30 cellular contexts compared by ENCODE assay signal in the genomic region with DNA sequence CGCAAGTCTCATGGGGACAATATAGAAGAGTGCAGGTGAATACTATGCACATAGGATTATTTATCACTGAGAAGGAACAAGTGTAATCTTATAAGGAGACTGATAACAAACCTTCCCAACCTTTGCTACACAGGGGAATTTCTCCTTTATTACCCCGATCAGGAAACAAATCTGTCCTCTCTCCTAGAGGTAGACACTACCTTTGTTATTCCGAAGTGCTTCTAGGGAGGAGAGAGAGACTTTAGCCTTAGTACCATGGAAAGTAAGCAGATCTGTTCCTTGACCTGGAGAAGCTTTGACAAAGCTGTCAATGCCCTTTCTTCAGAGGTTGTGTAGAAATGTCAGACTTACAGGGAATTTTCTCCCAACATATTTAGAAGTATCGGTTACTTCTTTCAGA.
"Had no signal": no experiment of that assay in that cellular context is flagged by ENCODE, and none has a peak within 500 bp of the region (broad histone marks: within the 10 kb centered on the region; RNA-seq: fewer than 3 reads in every experiment).

No MANE protein-coding gene starts in this region.

- H3K36me3 ChIP-seq: adrenal gland, breast epithelium, cardiac muscle cell, colonic mucosa, esophagus squamous epithelium, gastroesophageal sphincter had no signal

- FAIRE-seq: endometrium, endothelial cell of umbilical vein had no signal

- H3K4me3 ChIP-seq: adrenal gland, breast epithelium, cardiac muscle cell, colonic mucosa, esophagus squamous epithelium, gastroesophageal sphincter had no signal

- DNase-seq: activated CD4-positive, alpha-beta memory T cell treated with anti-CD3 and anti-CD28 coated beads for 36 hours; activated CD4-positive, alpha-beta T cell treated with anti-CD3 and anti-CD28 coated beads for 36 hours; activated CD4-positive, alpha-beta T cell treated with anti-CD3 and anti-CD28 coated beads, Interleukin-2, amount 10 ng/mL, durations not matched to agents 24 days and 14 days; activated CD4-positive, CD25-positive, alpha-beta regulatory T cell; activated CD4-positive, CD25-positive, alpha-beta regulatory T cell treated with anti-CD3 and anti-CD28 coated beads, Interleukin-2, amount 50 U/mL, for 72 hours; activated CD8-positive, alpha-beta memory T cell treated with anti-CD3 and anti-CD28 coated beads, Interleukin-2, amount 10 ng/mL, durations not matched to agents 7 days and 5 days; activated CD8-positive, alpha-beta memory T cell treated with anti-CD3 and anti-CD28 coated beads, Interleukin-2, amount 50 U/mL, for 4 hours; activated CD8-positive, alpha-beta T cell treated with anti-CD3 and anti-CD28 coated beads, Interleukin-2, amount 10 ng/mL, durations not matched to agents 7 days and 5 days; activated effector memory CD4-positive, alpha-beta T cell treated with anti-CD3 and anti-CD28 coated beads, Interleukin-2, amount 50 U/mL, for 16 hours; activated naive CD4-positive, alpha-beta T cell treated with anti-CD3 and anti-CD28 coated beads for 36 hours; activated naive CD8-positive, alpha-beta T cell treated with anti-CD3 and anti-CD28 coated beads for 36 hours; activated naive CD8-positive, alpha-beta T cell treated with anti-CD3 and anti-CD28 coated beads, Interleukin-2, amount 50 U/mL, for 24 hours; activated T-cell treated with anti-CD3 and anti-CD28 coated beads, Interleukin-2, amount 50 U/mL, for 1 hour; activated T-cell treated with anti-CD3 and anti-CD28 coated beads, Interleukin-2, amount 50 U/mL, for 48 hours; adrenal gland; amygdala; aorta; central memory CD4-positive, alpha-beta T cell; cerebellar nuclear complex; colonic mucosa; effector CD8-positive, alpha-beta T cell; esophagus squamous epithelium; foreskin melanocyte; T-helper 2 cell had no signal

- H3K9me3 ChIP-seq: adrenal gland, breast epithelium, colonic mucosa, esophagus squamous epithelium, gastroesophageal sphincter had no signal

- H3K4me1 ChIP-seq: adrenal gland, breast epithelium, colonic mucosa, esophagus squamous epithelium, gastroesophageal sphincter had no signal

- H3K27ac ChIP-seq: adrenal gland, breast epithelium, cardiac muscle cell, colonic mucosa, epithelial cell of prostate, esophagus squamous epithelium, gastroesophageal sphincter had no signal

- ATAC-seq: activated CD4-positive, alpha-beta T cell treated with anti-CD3 and anti-CD28 coated beads for 36 hours; activated CD8-positive, alpha-beta memory T cell treated with anti-CD3 and anti-CD28 coated beads, Interleukin-2, amount 10 ng/mL, durations not matched to agents 7 days and 5 days; activated CD8-positive, alpha-beta T cell treated with anti-CD3 and anti-CD28 coated beads, Interleukin-2, amount 10 ng/mL, durations not matched to agents 7 days and 5 days; activated naive CD8-positive, alpha-beta T cell treated with anti-CD3 and anti-CD28 coated beads, Interleukin-2, amount 50 U/mL, for 24 hours; gastroesophageal sphincter had no signal

- H3K27me3 ChIP-seq: adrenal gland, breast epithelium, cardiac muscle cell, colonic mucosa, esophagus squamous epithelium, gastroesophageal sphincter had no signal
